ENCODE assay signal across 12 cellular contexts in the genomic region with DNA sequence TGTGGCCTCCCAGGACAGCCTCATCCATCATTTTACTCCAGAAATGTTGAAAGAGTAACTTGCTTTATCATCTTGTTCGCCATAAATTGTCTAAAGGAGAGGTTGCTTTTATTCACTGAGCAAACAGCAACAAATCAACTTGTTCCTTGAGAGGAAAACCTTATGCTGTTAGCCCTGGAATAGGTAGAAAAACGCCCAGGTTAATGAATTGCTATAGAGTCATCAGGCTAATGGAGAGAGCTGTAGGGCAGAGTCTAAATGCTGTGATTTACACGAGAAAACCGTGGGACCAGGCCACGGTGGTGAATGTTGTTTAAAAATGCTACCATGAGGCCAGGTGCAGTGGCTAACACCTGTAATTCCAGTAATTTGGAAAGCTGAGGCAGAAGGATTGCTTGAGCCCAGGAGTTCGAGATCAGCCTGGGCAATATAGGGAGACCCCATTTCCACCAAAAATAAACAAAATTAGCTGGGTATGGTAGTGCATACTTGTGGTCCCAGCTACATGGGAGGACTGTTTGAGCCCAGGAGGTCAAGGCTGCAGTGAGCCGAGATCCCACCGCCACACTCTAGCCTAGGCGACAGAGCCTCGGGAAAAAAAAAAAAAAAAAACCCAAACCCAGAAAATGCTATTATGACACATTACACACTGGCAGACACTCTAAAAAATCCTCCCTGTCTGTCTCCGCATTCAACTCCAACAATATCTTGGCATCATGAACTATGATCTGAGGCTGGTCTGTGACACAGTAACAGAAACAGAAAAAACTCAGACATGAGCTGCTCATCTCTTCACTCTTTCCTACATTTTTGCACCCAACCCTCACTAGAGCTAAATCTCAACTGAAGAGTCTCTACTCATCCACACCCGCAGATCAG.
DNase-seq lines count a peak whose midpoint lies in the region; ATAC-seq and TF ChIP-seq lines count a peak whose summit lies in the region.
"Had no signal": no experiment of that assay in that cellular context is flagged by ENCODE, and none has a peak within 500 bp of the region (broad histone marks: within the 10 kb centered on the region; RNA-seq: fewer than 3 reads in every experiment).

No MANE protein-coding gene starts in this region.

- no peak overlapping the region for H3K23ac ChIP-seq in mesenchymal stem cell (ENCODE audit: low read length in 2 of 2)

- H3K9ac ChIP-seq in duodenal mucosa (ENCODE audit: low read depth in 1 of 2, low read length in 2 of 2) = peak overlapping the region; percentile 31 to 41
- no peak overlapping the region for H3K9ac ChIP-seq in mesenchymal stem cell (ENCODE audit: low read length)

- H3K27ac ChIP-seq in duodenal mucosa (ENCODE audit: low read depth, low read length) (peak overlapping the region; percentile 48), mesenchymal stem cell (ENCODE audit: low read length, poor library complexity, severe bottlenecking) (no peak overlapping the region), upper lobe of left lung (peak overlapping the region; percentile 12 to 71 (median 40)), vagina (no peak overlapping the region)
- H3K27ac ChIP-seq: gastrocnemius medialis had no signal

- TF ChIP-seq CTCF in upper lobe of left lung (IDR thresholded peaks at IDR 0.05) (no peak), vagina (IDR thresholded peaks at IDR 0.05) (no peak)

- H2BK12ac ChIP-seq in mesenchymal stem cell (ENCODE audit: low read length in 2 of 2) = peak overlapping the region in 1 of 2 experiments; percentile 52

- H3K14ac ChIP-seq in mesenchymal stem cell (ENCODE audit: low read length in 2 of 2) = no peak overlapping the region

- peak overlapping the region; percentile 87 for H2BK120ac ChIP-seq in mesenchymal stem cell (ENCODE audit: low read depth, low read length)

- H3K4ac ChIP-seq in mesenchymal stem cell (ENCODE audit: low read depth in 1 of 2, low read length in 2 of 2) = peak overlapping the region in 1 of 2 experiments; percentile 70

- WGBS in mesenchymal stem cell = 93% methylated on average over 11 of the region's 12 CpGs
- 69 to 72% methylated on average over 12 of the region's 12 CpGs for WGBS in upper lobe of left lung, 2 donors

- H3K18ac ChIP-seq in mesenchymal stem cell (ENCODE audit: low read depth in 1 of 2, low read length in 2 of 2) = peak overlapping the region; percentile 58 to 61

- H4K8ac ChIP-seq in mesenchymal stem cell (ENCODE audit: low read length) = peak overlapping the region; percentile 51

- H4K91ac ChIP-seq in mesenchymal stem cell (ENCODE audit: low read length) = peak overlapping the region; percentile 87

- H3K27me3 ChIP-seq in duodenal mucosa (ENCODE audit: control insufficient read depth in 1 of 2, insufficient read depth in 2 of 2, low read length in 2 of 2) (no peaks in the 10 kb centered on the region), mesenchymal stem cell (ENCODE audit: control insufficient read depth in 1 of 2, insufficient read depth in 1 of 2, low read length in 2 of 2) (no peaks in the 10 kb centered on the region), upper lobe of left lung (no peaks in the 10 kb centered on the region), vagina (no peaks in the 10 kb centered on the region)
- H3K27me3 ChIP-seq: gastrocnemius medialis had no signal

- no peak for TF ChIP-seq EP300 in upper lobe of left lung (IDR thresholded peaks at IDR 0.05)

- H3K9me3 ChIP-seq in duodenal mucosa (ENCODE audit: control insufficient read depth in 1 of 2, low read length in 2 of 2) (no peaks in the 10 kb centered on the region), mesenchymal stem cell (ENCODE audit: control insufficient read depth, low read length) (no peaks in the 10 kb centered on the region), upper lobe of left lung (no peaks in the 10 kb centered on the region), vagina (no peaks in the 10 kb centered on the region)
- H3K9me3 ChIP-seq: gastrocnemius medialis had no signal

- DNase-seq in Right ventricle myocardium superior (no peak), cardiac septum (ENCODE audit: low spot score) (no peak), mesenchymal stem cell (peak; percentile 30), upper lobe of left lung (no peak), EL (no peak), activated gamma-delta T cell (lab: John Stamatoyannopoulos, UW) (no peak), vagina (ENCODE audit: extremely low spot score in 2 of 2) (no peak)
- DNase-seq: ACHN, gastrocnemius medialis, MM.1S, T1000 had no signal

- peaks cover 25 to 42% of the 10 kb centered on the region in 2 donors for H3K4me1 ChIP-seq in duodenal mucosa (ENCODE audit: control insufficient read depth in 1 of 2, insufficient read depth in 2 of 2, low read length in 2 of 2)
- H3K4me1 ChIP-seq in mesenchymal stem cell (ENCODE audit: control insufficient read depth, insufficient read depth, low read depth, low read length) = no peaks in the 10 kb centered on the region
- H3K4me1 ChIP-seq in upper lobe of left lung = peaks cover 20 to 37% (median 26%) of the 10 kb centered on the region in 4 donors
- peaks cover 10% of the 10 kb centered on the region for H3K4me1 ChIP-seq in vagina

- H2BK5ac ChIP-seq in mesenchymal stem cell (ENCODE audit: low read depth, low read length, poor library complexity, severe bottlenecking) = no peak overlapping the region

- TF ChIP-seq POLR2A in upper lobe of left lung (IDR thresholded peaks at IDR 0.05) = no peak
- no peak for TF ChIP-seq POLR2A in vagina (IDR thresholded peaks at IDR 0.05)

- H3K79me1 ChIP-seq in mesenchymal stem cell (replicated peaks; ENCODE audit: low read length, poor library complexity, severe bottlenecking) = peaks cover 17% of the 10 kb centered on the region

- H2BK15ac ChIP-seq in mesenchymal stem cell (ENCODE audit: low read depth, poor library complexity, severe bottlenecking) = no peak overlapping the region

- intact Hi-C loops in Right ventricle myocardium superior (cut with DNase I) = no loop called here
- intact Hi-C loops in cardiac septum (cut with DNase I) = no loop called here
- intact Hi-C loops in vagina (cut with DNase I) = no loop called here

- H3K36me3 ChIP-seq in duodenal mucosa (ENCODE audit: control insufficient read depth in 1 of 2, insufficient read depth in 2 of 2, low read length in 2 of 2) = peaks cover 6 to 9% of the 10 kb centered on the region in 2 donors
- peaks cover 0 to 7% of the 10 kb centered on the region in 2 experiments for H3K36me3 ChIP-seq in mesenchymal stem cell (ENCODE audit: control insufficient read depth in 1 of 2, insufficient read depth in 2 of 2, low read depth in 1 of 2, low read length in 2 of 2)
- H3K36me3 ChIP-seq in upper lobe of left lung = peaks cover 0 to 9% (median 0%) of the 10 kb centered on the region in 4 donors
- H3K36me3 ChIP-seq in vagina = no peaks in the 10 kb centered on the region
- H3K36me3 ChIP-seq: gastrocnemius medialis had no signal

- H2AK5ac ChIP-seq in mesenchymal stem cell (ENCODE audit: low read length, severe bottlenecking) = no peak overlapping the region

- no peak overlapping the region for H3K4me2 ChIP-seq in mesenchymal stem cell (ENCODE audit: low read length, poor library complexity, severe bottlenecking)

- H3K4me3 ChIP-seq in duodenal mucosa (ENCODE audit: low read depth in 1 of 2, low read length in 2 of 2) (peak overlapping the region; percentile 62 to 63), mesenchymal stem cell (ENCODE audit: insufficient read depth in 1 of 2, low read depth in 1 of 2, low read length in 2 of 2) (no peak overlapping the region), upper lobe of left lung (no peak overlapping the region), vagina (peak overlapping the region in 1 of 2 donors; percentile 1)
- H3K4me3 ChIP-seq: gastrocnemius medialis had no signal

- H2AFZ ChIP-seq in mesenchymal stem cell (ENCODE audit: low read depth, low read length) = no peak overlapping the region

- ATAC-seq in Right ventricle myocardium superior (ENCODE audit: poor library complexity) (peak; percentile 45), upper lobe of left lung (ENCODE audit: low FRiP score in 2 of 2) (no peak)
- ATAC-seq: gastrocnemius medialis had no signal

Comparison
In these comparisons a context has a peak if more than half of its experiments do, and no peak if none do; other contexts are left out.
1. H3K27ac ChIP-seq: peak in duodenal mucosa (single experiment) and upper lobe of left lung (4 of 4); none in mesenchymal stem cell (single experiment) and vagina (single experiment).
2. H3K4me3 ChIP-seq: peak in duodenal mucosa (2 of 2); none in mesenchymal stem cell (0 of 2) and upper lobe of left lung (0 of 4).